ENCODE assay signal across 17 cellular contexts in genomic region chr2:96931966-96932365, GRCh38. TPM values are rescaled to one million over a fixed set of nuclear protein-coding genes. Genes with fewer than 3 reads are reported as not detected.
"Had no signal": no experiment of that assay in that cellular context is flagged by ENCODE, and none has a peak within 500 bp of the region (broad histone marks: within the 10 kb centered on the region; RNA-seq: fewer than 3 reads in every experiment).

No MANE protein-coding gene starts in this region.

- H3K27me3 ChIP-seq: gastrocnemius medialis, right atrium auricular region had no signal

- H3K4me3 Mint-ChIP-seq: activated B cell treated with CpG ODN at 0.5 μM for 24 hours; activated CD8-positive, alpha-beta T cell treated with anti-CD3 and anti-CD28 coated beads for 36 hours; activated naive CD4-positive, alpha-beta T cell treated with anti-CD3 and anti-CD28 coated beads for 36 hours; activated naive CD8-positive, alpha-beta T cell treated with anti-CD3 and anti-CD28 coated beads, Interleukin-2, amount 50 U/mL, for 24 hours; activated T-cell treated with anti-CD3 and anti-CD28 coated beads, Interleukin-2, amount 50 U/mL, for 4 hours; naive B cell; neural crest cell; T-cell had no signal

- DNase-seq: activated B cell treated with CpG ODN at 0.5 μM for 24 hours; activated CD4-positive, alpha-beta T cell treated with anti-CD3 and anti-CD28 coated beads for 48 hours; activated CD8-positive, alpha-beta T cell treated with anti-CD3 and anti-CD28 coated beads for 36 hours; activated naive CD4-positive, alpha-beta T cell treated with anti-CD3 and anti-CD28 coated beads for 36 hours; activated naive CD8-positive, alpha-beta T cell treated with anti-CD3 and anti-CD28 coated beads, Interleukin-2, amount 50 U/mL, for 24 hours; activated T-cell treated with anti-CD3 and anti-CD28 coated beads, Interleukin-2, amount 50 U/mL, for 4 hours; effector CD8-positive, alpha-beta T cell; gastrocnemius medialis; left ventricle myocardium inferior; naive B cell; stomach; T-cell had no signal

- H3K36me3 Mint-ChIP-seq: naive B cell, T-cell had no signal

- H3K27me3 Mint-ChIP-seq: activated CD8-positive, alpha-beta T cell treated with anti-CD3 and anti-CD28 coated beads for 36 hours; activated naive CD8-positive, alpha-beta T cell treated with anti-CD3 and anti-CD28 coated beads, Interleukin-2, amount 50 U/mL, for 24 hours; T-cell had no signal

- H3K27ac Mint-ChIP-seq: activated B cell treated with CpG ODN at 0.5 μM for 24 hours; activated CD8-positive, alpha-beta T cell treated with anti-CD3 and anti-CD28 coated beads for 36 hours; activated naive CD4-positive, alpha-beta T cell treated with anti-CD3 and anti-CD28 coated beads for 36 hours; activated naive CD8-positive, alpha-beta T cell treated with anti-CD3 and anti-CD28 coated beads, Interleukin-2, amount 50 U/mL, for 24 hours; T-cell had no signal

- H3K27ac ChIP-seq: gastrocnemius medialis, left ventricle myocardium inferior, prostate gland, right atrium auricular region, stomach had no signal

- H3K9me3 Mint-ChIP-seq: activated B cell treated with CpG ODN at 0.5 μM for 24 hours; activated CD8-positive, alpha-beta T cell treated with anti-CD3 and anti-CD28 coated beads for 36 hours; activated naive CD4-positive, alpha-beta T cell treated with anti-CD3 and anti-CD28 coated beads for 36 hours; activated naive CD8-positive, alpha-beta T cell treated with anti-CD3 and anti-CD28 coated beads, Interleukin-2, amount 50 U/mL, for 24 hours; activated T-cell treated with anti-CD3 and anti-CD28 coated beads, Interleukin-2, amount 50 U/mL, for 4 hours; naive B cell; neural crest cell; T-cell had no signal

- ATAC-seq: activated CD8-positive, alpha-beta T cell treated with anti-CD3 and anti-CD28 coated beads for 36 hours; activated naive CD8-positive, alpha-beta T cell treated with anti-CD3 and anti-CD28 coated beads, Interleukin-2, amount 50 U/mL, for 24 hours; activated T-cell treated with anti-CD3 and anti-CD28 coated beads, Interleukin-2, amount 50 U/mL, for 4 hours; esophagus mucosa; gastrocnemius medialis; T-cell had no signal

- H3K36me3 ChIP-seq: gastrocnemius medialis, left ventricle myocardium inferior, prostate gland, right atrium auricular region, stomach had no signal

- H3K4me3 ChIP-seq: gastrocnemius medialis, left ventricle myocardium inferior, prostate gland, right atrium auricular region, stomach had no signal

- H3K9me3 ChIP-seq: gastrocnemius medialis, left ventricle myocardium inferior, prostate gland, right atrium auricular region, stomach had no signal

- H3K4me1 Mint-ChIP-seq: activated B cell treated with CpG ODN at 0.5 μM for 24 hours, naive B cell had no signal

RNA-seq across cellular contexts. Expression of gene FAM178B, which starts 54.4 kb away (rescaled TPM):
- total RNA-seq: activated B cell treated with CpG ODN at 0.5 μM for 24 hours, mononuclear cell, right atrium auricular region, stomach had no signal
